In genomic region chr17:39929657-39930407, GRCh38 we compare ENCODE assay signal across 12 cellular contexts. TPM values are rescaled to one million over a fixed set of nuclear protein-coding genes. Genes with fewer than 3 reads are reported as not detected.
DNase-seq lines count a peak whose midpoint lies in the region; ATAC-seq and TF ChIP-seq lines count a peak whose summit lies in the region.
"Had no signal": no experiment of that assay in that cellular context is flagged by ENCODE, and none has a peak within 500 bp of the region (broad histone marks: within the 10 kb centered on the region; RNA-seq: fewer than 3 reads in every experiment).

No MANE protein-coding gene starts in this region.

- intact Hi-C loops in MCF 10A (cut with micrococcal nuclease): loop anchor here (1.0 kb wide), 1 partner anchor 50 kb away; the partner anchor contains the start of gene PSMD3
- intact Hi-C loops in breast epithelium (cut with DNase I; ENCODE audit: low total_unique reads): no loop called here
- intact Hi-C loops in right cardiac atrium (cut with DNase I): no loop called here
- intact Hi-C loops in tibial artery (cut with DNase I; ENCODE audit: low total_unique reads): no loop called here

- H3K4me1 ChIP-seq in breast epithelium (peaks cover 7 to 15% of the 10 kb centered on the region in 2 donors), adipocyte (ENCODE audit: control insufficient read depth, insufficient read depth, low read length) (peaks cover 43% of the 10 kb centered on the region), right cardiac atrium (ENCODE audit: control insufficient read depth, insufficient read depth, low read length) (peaks cover 6% of the 10 kb centered on the region), tibial artery (peaks cover 0 to 51% (median 41%) of the 10 kb centered on the region in 4 donors)

- no peaks in the 10 kb centered on the region for H3K27me3 Mint-ChIP-seq in MCF 10A (ENCODE audit: insufficient read depth, unreplicated experiment)

- H3K9me3 ChIP-seq in breast epithelium (no peaks in the 10 kb centered on the region), adipocyte (ENCODE audit: control insufficient read depth, low read length) (no peaks in the 10 kb centered on the region), right cardiac atrium (ENCODE audit: control insufficient read depth, low read length) (no peaks in the 10 kb centered on the region), tibial artery (no peaks in the 10 kb centered on the region)
- H3K9me3 ChIP-seq: HAP-1 had no signal

- H3K27ac ChIP-seq in breast epithelium: peak overlapping the region in 1 of 2 donors; percentile 95
- H3K27ac ChIP-seq in right cardiac atrium (ENCODE audit: low read length): peak overlapping the region; percentile 73
- H3K27ac ChIP-seq in tibial artery: peak overlapping the region; percentile 95 to 97

- no TSS peak for BruUV-seq in MCF 10A (replicated peaks; lab: Mats Ljungman, UMichigan)

- 88% methylated on average over 5 of the region's 5 CpGs for WGBS in right cardiac atrium

- TF ChIP-seq POLR2A in breast epithelium (IDR thresholded peaks at IDR 0.05): no peak

- peak overlapping the region; percentile 50 for H3K9ac ChIP-seq in adipocyte (ENCODE audit: low read length)

- H3K4me1 Mint-ChIP-seq in MCF 10A (ENCODE audit: insufficient read depth, unreplicated experiment): peaks cover 18% of the 10 kb centered on the region

- TF ChIP-seq CTCF in MCF 10A (IDR thresholded peaks at IDR 0.05; ENCODE audit: unreplicated experiment) (no peak), breast epithelium (IDR thresholded peaks at IDR 0.05) (no peak), tibial artery (IDR thresholded peaks at IDR 0.05) (no peak)

- H3K36me3 Mint-ChIP-seq in MCF 10A (ENCODE audit: insufficient read depth, unreplicated experiment): no peaks in the 10 kb centered on the region

- DNase-seq in MCF 10A (ENCODE audit: unreplicated experiment): peak; percentile 55
- no peak for DNase-seq in breast epithelium (ENCODE audit: low spot score in 2 of 2)
- peak; percentile 66 for DNase-seq in adipocyte (ENCODE audit: low read depth)
- DNase-seq in right cardiac atrium: no peak
- DNase-seq in tibial artery: no peak
- DNase-seq in activated CD4-positive, alpha-beta T cell treated with anti-CD3 and anti-CD28 coated beads, Interleukin-2, amount 50 U/mL, for 48 hours: no peak
- DNase-seq in stimulated activated CD4-positive, alpha-beta T cell treated with anti-CD3 and anti-CD28 coated beads, Interleukin-4, amount 100 ng/mL, for 1 hour: no peak
- DNase-seq: activated naive CD4-positive, alpha-beta T cell treated with anti-CD3 and anti-CD28 coated beads, Interleukin-2, amount 50 U/mL, for 16 hours; NCI-H446 treated with DMSO at 0.1 percent for 48 hours had no signal

- ATAC-seq in right cardiac atrium (no peak), GM18861 (IDR thresholded peaks at IDR 0.05; ENCODE audit: unreplicated experiment) (no peak)
- ATAC-seq: sciatic nerve had no signal

- H3K27ac Mint-ChIP-seq in MCF 10A (ENCODE audit: low read depth, unreplicated experiment): peak overlapping the region; percentile 59

- CTCF ChIA-PET in MCF 10A (lab: Yijun Ruan, JAX): interaction anchor here (0.6 to 0.7 kb wide), 6 partner anchors 47 to 307 kb away, joined by 3 to 5 read pairs (median 3); partner anchors contain the start of gene CSF3

- no peak overlapping the region for H3K4me3 Mint-ChIP-seq in MCF 10A (ENCODE audit: unreplicated experiment)

- H3K4me3 ChIP-seq in breast epithelium: no peak overlapping the region
- peak overlapping the region; percentile 8 for H3K4me3 ChIP-seq in adipocyte (ENCODE audit: low read length)
- H3K4me3 ChIP-seq in right cardiac atrium (ENCODE audit: low read length): no peak overlapping the region
- H3K4me3 ChIP-seq in tibial artery: no peak overlapping the region
- H3K4me3 ChIP-seq: HAP-1 had no signal

- H3K36me3 ChIP-seq in breast epithelium (no peaks in the 10 kb centered on the region), adipocyte (ENCODE audit: control insufficient read depth, insufficient read depth, low read length, severe bottlenecking) (no peaks in the 10 kb centered on the region), tibial artery (no peaks in the 10 kb centered on the region)
- H3K36me3 ChIP-seq: HAP-1 had no signal

- no peaks in the 10 kb centered on the region for H3K9me3 Mint-ChIP-seq in MCF 10A (ENCODE audit: unreplicated experiment)

- POLR2A ChIA-PET in MCF 10A (lab: Yijun Ruan, JAX): interaction anchor here (0.6 to 1.6 kb wide), 6 partner anchors 9 to 469 kb away, joined by 3 read pairs; no protein-coding TSS in a partner anchor

- H3K27me3 ChIP-seq in breast epithelium (no peaks in the 10 kb centered on the region), adipocyte (replicated peaks; ENCODE audit: control insufficient read depth, insufficient read depth, low read length) (no peaks in the 10 kb centered on the region), right cardiac atrium (ENCODE audit: control insufficient read depth, insufficient read depth) (no peaks in the 10 kb centered on the region), tibial artery (no peaks in the 10 kb centered on the region)

RNA-seq across cellular contexts. Expression of gene LRRC3C, which starts 2.3 kb away (rescaled TPM):
- total RNA-seq in MCF 10A (2022) (not detected in 2 replicates), breast epithelium (1 to 10 TPM in 1 of 3 donors, not detected in 2; 1.2 TPM), right cardiac atrium (not detected)
- polyA plus RNA-seq in right cardiac atrium: not detected
- total RNA-seq: sciatic nerve had no signal

RNA-seq across cellular contexts. Expression of gene ORMDL3, which starts 2.4 kb away (rescaled TPM):
- 14.7 and 17.0 TPM in 2 replicates for total RNA-seq in MCF 10A (2022)
- 100 to 1,000 TPM in 2 of 3 donors, 10 to 100 TPM in 1; 90.5 to 158 (median 104) TPM for total RNA-seq in breast epithelium
- total RNA-seq in right cardiac atrium: 10 to 100 TPM; 37.0 to 42.3 (median 39.3) TPM
- polyA plus RNA-seq in right cardiac atrium: 46.6 TPM

RNA-seq across cellular contexts. Expression of gene GSDMB, which starts 11.4 kb away (rescaled TPM):
- total RNA-seq in MCF 10A (2022) (1.4 and 5.0 TPM in 2 replicates), breast epithelium (10 to 100 TPM in 2 of 3 donors, 1 to 10 TPM in 1; 9.1 to 19.0 (median 15.8) TPM), right cardiac atrium (1 to 10 TPM; 1.9 to 2.9 (median 2.4) TPM)
- polyA plus RNA-seq in right cardiac atrium: 1.8 TPM

RNA-seq across cellular contexts. Expression of gene GSDMA, which starts 33.0 kb away (rescaled TPM):
- total RNA-seq in MCF 10A (2022) (0.61 and 0.77 TPM in 2 replicates), breast epithelium (1 to 10 TPM in 1 of 3 donors, under 1 TPM in 1, not detected in 1; 0.44 to 3.4 TPM), right cardiac atrium (under 1 TPM in 3 of 4 donors, not detected in 1; 0.29 to 0.97 (median 0.53) TPM)
- not detected for polyA plus RNA-seq in right cardiac atrium

RNA-seq across cellular contexts. Expression of gene PSMD3, which starts 50.8 kb away (rescaled TPM):
- total RNA-seq in MCF 10A (2022) (74.2 and 95.3 TPM in 2 replicates), breast epithelium (10 to 100 TPM; 79.4 to 83.0 (median 81.0) TPM), right cardiac atrium (10 to 100 TPM; 80.0 to 83.1 (median 81.1) TPM)
- 85.8 TPM for polyA plus RNA-seq in right cardiac atrium

Comparison
In these comparisons a context has a peak if more than half of its experiments do, and no peak if none do; other contexts are left out.
1. DNase-seq: peak in MCF 10A (single experiment) and adipocyte (single experiment); none in breast epithelium (0 of 2), right cardiac atrium (0 of 3), tibial artery (0 of 2), activated CD4-positive, alpha-beta T cell treated with anti-CD3 and anti-CD28 coated beads, Interleukin-2, amount 50 U/mL, for 48 hours (0 of 2) and stimulated activated CD4-positive, alpha-beta T cell treated with anti-CD3 and anti-CD28 coated beads, Interleukin-4, amount 100 ng/mL, for 1 hour (single experiment).